ENCODE assay signal across 18 cellular contexts in the genomic region with DNA sequence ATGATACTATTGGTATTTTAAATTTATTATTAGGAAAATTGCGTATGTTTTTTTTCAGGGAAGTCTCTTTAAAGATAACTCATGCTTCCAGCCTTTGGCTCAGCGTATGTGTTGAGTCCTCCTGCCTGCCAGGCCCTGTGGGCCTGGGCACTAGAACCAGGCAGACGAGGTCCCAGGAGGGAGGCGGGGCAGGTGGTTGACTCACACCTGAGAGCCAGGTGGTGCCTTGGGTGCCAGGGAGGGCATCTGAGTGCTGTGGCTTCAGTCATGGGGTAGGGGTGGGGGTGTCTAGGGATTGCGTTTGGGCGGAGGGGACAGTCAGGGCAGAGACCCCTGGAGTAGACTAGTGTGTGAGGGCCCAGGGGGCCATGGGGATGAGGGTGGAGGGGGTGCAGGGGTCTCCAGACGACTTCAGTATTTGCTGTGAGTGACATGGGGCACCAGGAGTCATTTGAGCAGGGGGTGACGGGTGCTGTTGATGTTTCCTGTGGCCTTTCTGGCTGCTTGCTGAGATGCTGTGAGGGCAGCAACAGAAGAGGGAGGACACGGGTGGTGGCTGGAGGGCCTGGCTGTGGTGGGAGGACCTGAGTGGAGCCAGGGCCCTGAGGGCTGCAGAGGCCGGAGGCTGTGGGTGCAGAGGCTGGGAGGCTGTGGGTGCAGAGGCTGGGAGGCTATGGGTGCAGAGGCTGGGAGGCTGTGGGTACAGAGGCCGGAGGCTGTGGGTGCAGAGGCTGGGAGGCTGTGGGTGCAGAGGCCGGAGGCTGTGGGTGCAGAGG. TPM values are rescaled to one million over a fixed set of nuclear protein-coding genes. Genes with fewer than 3 reads are reported as not detected.
DNase-seq lines count a peak whose midpoint lies in the region; ATAC-seq, FAIRE-seq and TF ChIP-seq lines count a peak whose summit lies in the region.
"Had no signal": no experiment of that assay in that cellular context is flagged by ENCODE, and none has a peak within 500 bp of the region (broad histone marks: within the 10 kb centered on the region; RNA-seq: fewer than 3 reads in every experiment).

No MANE protein-coding gene starts in this region.

- H3K36me3 ChIP-seq in HepG2 (replicated peaks in 1 of 2; ENCODE audit: control insufficient read depth in 1 of 2, insufficient read depth in 2 of 2, low read length in 2 of 2) (peaks cover 42 to 68% of the 10 kb centered on the region in 2 experiments), right lobe of liver (peaks cover 0 to 37% (median 4%) of the 10 kb centered on the region in 4 donors), aorta (ENCODE audit: control insufficient read depth in 1 of 2, insufficient read depth in 2 of 2, low read length in 1 of 2) (peaks cover 4 to 13% of the 10 kb centered on the region in 2 donors)

- intact Hi-C loops in HepG2 (cut with micrococcal nuclease; ENCODE audit: unreplicated experiment) (no loop called here), right lobe of liver (cut with DNase I) (no loop called here), aorta (cut with DNase I) (no loop called here)

- no TSS peak for BruUV-seq in HepG2 (replicated peaks; lab: Mats Ljungman, UMichigan)

- no peak for TF ChIP-seq RAD21 in HepG2 (CRISPR knock-in tag; IDR thresholded peaks at IDR 0.05)

- ATAC-seq in HepG2 (no peak), right lobe of liver (no peak), aorta (ENCODE audit: low FRiP score) (no peak)
- ATAC-seq: HCT116 had no signal

- no peaks in the 10 kb centered on the region for H3K4me1 ChIP-seq in HepG2 (ENCODE audit: insufficient read depth, low read length)
- peaks cover 0 to 3% (median 0%) of the 10 kb centered on the region in 4 donors for H3K4me1 ChIP-seq in right lobe of liver
- no peaks in the 10 kb centered on the region for H3K4me1 ChIP-seq in aorta (ENCODE audit: control insufficient read depth in 1 of 2, insufficient read depth in 2 of 2, low read length in 2 of 2)

- H3K27me3 ChIP-seq in HepG2 (ENCODE audit: control insufficient read depth in 1 of 2, insufficient read depth in 2 of 2, low read length in 2 of 2) (no peaks in the 10 kb centered on the region), right lobe of liver (no peaks in the 10 kb centered on the region), aorta (ENCODE audit: control insufficient read depth in 1 of 2, insufficient read depth in 2 of 2, low read length in 1 of 2) (no peaks in the 10 kb centered on the region)

- no peak overlapping the region for H3K4me2 ChIP-seq in HepG2 (ENCODE audit: low read depth, low read length)

- no peak for FAIRE-seq in HepG2 (lab: Jason Lieb, UNC)
- FAIRE-seq: D721Med, G401.6 had no signal

- no peak overlapping the region for H3K9ac ChIP-seq in HepG2 (ENCODE audit: insufficient read depth, low read depth, low read length)
- H3K9ac ChIP-seq: GM23248 had no signal

- TF ChIP-seq EP300 in HepG2 (IDR thresholded peaks at IDR 0.05; ENCODE audit: low read depth in 2 of 2, low read length in 2 of 2), result no peak
- no peak for TF ChIP-seq EP300 in HepG2 (CRISPR knock-in tag; IDR thresholded peaks at IDR 0.05; ENCODE audit: borderline replicate concordance)

- no peak overlapping the region for H3K27ac ChIP-seq in HepG2 (ENCODE audit: extremely low read length, insufficient read depth, low read length)
- H3K27ac ChIP-seq in right lobe of liver, result no peak overlapping the region
- no peak overlapping the region for H3K27ac ChIP-seq in aorta (ENCODE audit: low read depth in 1 of 2, low read length in 2 of 2)
- H3K27ac ChIP-seq: GM23248, HL-60 had no signal

- H3K9me3 ChIP-seq in HepG2 (ENCODE audit: low read length) (no peaks in the 10 kb centered on the region), right lobe of liver (no peaks in the 10 kb centered on the region), aorta (ENCODE audit: control insufficient read depth, low read length) (no peaks in the 10 kb centered on the region)

- peak; percentile 54 for DNase-seq in NCI-H345 (lab: John Stamatoyannopoulos, UW)
- no peak for DNase-seq in NCI-H345 treated with DMSO at 0.1 percent for 48 hours (lab: John Stamatoyannopoulos, UW; ENCODE audit: unreplicated experiment)
- DNase-seq in HepG2 (ENCODE audit: low spot score), result no peak
- no peak for DNase-seq in right lobe of liver
- peak; percentile 56 for DNase-seq in epithelial cell of esophagus (ENCODE audit: low read depth)
- no peak for DNase-seq in dedifferentiated amniotic fluid mesenchymal stem cell (ENCODE audit: extremely low spot score)
- no peak for DNase-seq in NCI-H1930 (lab: John Stamatoyannopoulos, UW)
- DNase-seq in aorta, result no peak
- DNase-seq: CD4-positive, alpha-beta memory T cell; DND-41; GM23248; NCI-H2171; NCI-H510A; NCI-H774 had no signal

- in situ Hi-C loops in HepG2 (cut with HindIII; ENCODE audit: extremely low pct_ligation_motif_present, low pct_unique_long_range_greater_than_20kb), result no loop called here

- no peak for TF ChIP-seq POLR2A in HepG2 (IDR thresholded peaks at IDR 0.05; ENCODE audit: insufficient read depth in 1 of 2, low read depth in 2 of 2, low read length in 2 of 2)
- no peak for TF ChIP-seq POLR2A in right lobe of liver (IDR thresholded peaks at IDR 0.05)

- TF ChIP-seq CTCF in HepG2 (CRISPR knock-in tag; IDR thresholded peaks at IDR 0.05) (no peak), right lobe of liver (IDR thresholded peaks at IDR 0.05) (no peak), epithelial cell of esophagus (IDR thresholded peaks at IDR 0.05; ENCODE audit: insufficient read depth, low read depth, low read length, missing control alignments) (no peak)

- CTCF ChIA-PET in HepG2 (lab: Yijun Ruan, JAX; ENCODE audit: low intra/inter-chr PET ratio, low total read pairs), result no interaction called here

- no peak overlapping the region for H2AFZ ChIP-seq in HepG2 (ENCODE audit: low read length)
- H2AFZ ChIP-seq: GM23248 had no signal

- 96% methylated on average over 12 of the region's 12 CpGs for WGBS in HepG2 (ENCODE audit: low lambda C conversion rate)
- 89% methylated on average over 7 of the region's 12 CpGs for WGBS in right lobe of liver (ENCODE audit: insufficient coverage, low coverage, low lambda C conversion rate, missing lambda C conversion rate)
- 92% methylated on average over 10 to 12 of the region's 12 CpGs for WGBS in aorta, 2 donors

- H4K20me1 ChIP-seq in HepG2 (ENCODE audit: insufficient read depth, low read length), result no peaks in the 10 kb centered on the region

- H3K4me3 ChIP-seq in HepG2 (replicated peaks in 1 of 3; ENCODE audit: insufficient read depth in 1 of 3, low read depth in 2 of 3, low read length in 3 of 3) (no peak overlapping the region), right lobe of liver (no peak overlapping the region), epithelial cell of esophagus (ENCODE audit: low read length) (no peak overlapping the region), aorta (ENCODE audit: low read length in 2 of 2) (no peak overlapping the region)
- H3K4me3 ChIP-seq: GM23248 had no signal

- no peaks in the 10 kb centered on the region for H3K79me2 ChIP-seq in HepG2 (ENCODE audit: insufficient read depth, low read length)

- POLR2A ChIA-PET in HepG2 (lab: Yijun Ruan, JAX), result no interaction called here

RNA-seq across cellular contexts. Expression of gene ADRM1, which starts 14.8 kb away (rescaled TPM):
- total RNA-seq in HepG2 (2016; rRNA removed; fragmentation: Illumina TruSeq; extraction: Trizol) (143 and 154 TPM in 2 replicates), right lobe of liver (100 to 1,000 TPM in 2 of 6 experiments, 10 to 100 TPM in 4; 49.5 to 139 (median 55.7) TPM), aorta (10 to 100 TPM; 56.1 to 61.8 TPM)
- total RNA-seq in HepG2 (2016; cell fraction: cytosol; rRNA removed; fragmentation: Illumina TruSeq; extraction: Trizol; ENCODE audit: low read depth), result 51.6 and 53.2 TPM in 2 replicates
- total RNA-seq in HepG2 (2016; cell fraction: insoluble cytoplasmic fraction; rRNA removed; fragmentation: Illumina TruSeq; extraction: Trizol), result 149 and 159 TPM in 2 replicates
- total RNA-seq in HepG2 (2016; cell fraction: membrane; rRNA removed; fragmentation: Illumina TruSeq; extraction: Trizol), result 59.3 and 62.8 TPM in 2 replicates
- 76.2 and 86.5 TPM in 2 replicates for total RNA-seq in HepG2 (2016; cell fraction: nucleus; rRNA removed; fragmentation: Illumina TruSeq; extraction: Trizol)
- polyA plus RNA-seq in HepG2 (2011; rRNA removed) (92.9 and 106 TPM in 2 replicates), aorta (10 to 100 TPM; 41.4 to 80.9 TPM)
- 90.4 and 144 TPM in 2 replicates for polyA plus RNA-seq in HepG2 (2011; cell fraction: cytosol; rRNA removed)
- 158 and 185 TPM in 2 replicates for polyA plus RNA-seq in HepG2 (2011; cell fraction: nucleus; rRNA removed)
- 62.1 and 86.3 TPM in 2 replicates for polyA plus RNA-seq in HepG2 (2012)
- 50.3 and 52.6 TPM in 2 replicates for polyA plus RNA-seq in HepG2 (2016; cell fraction: cytosol; fragmentation: Illumina TruSeq; extraction: Trizol; ENCODE audit: low read depth)
- polyA plus RNA-seq in HepG2 (2016; cell fraction: insoluble cytoplasmic fraction; fragmentation: Illumina TruSeq; extraction: Trizol; ENCODE audit: low read depth), result 185 and 189 TPM in 2 replicates
- polyA plus RNA-seq in HepG2 (2016; cell fraction: membrane; fragmentation: Illumina TruSeq; extraction: Trizol; ENCODE audit: low read depth), result 54.2 and 55.6 TPM in 2 replicates
- 165 and 171 TPM in 2 replicates for polyA plus RNA-seq in HepG2 (2016; cell fraction: nucleus; fragmentation: Illumina TruSeq; extraction: Trizol; ENCODE audit: insufficient read depth, low read depth)
- 92.6 and 107 TPM in 2 replicates for polyA minus RNA-seq in HepG2 (2011; rRNA and poly(A)+ RNA removed; ENCODE audit: low replicate concordance)
- 50.7 and 55.0 TPM in 2 replicates for polyA minus RNA-seq in HepG2 (2011; cell fraction: cytosol; rRNA and poly(A)+ RNA removed)
- 47.2 and 49.4 TPM in 2 replicates for polyA minus RNA-seq in HepG2 (2011; cell fraction: nucleus; rRNA and poly(A)+ RNA removed)

RNA-seq across cellular contexts. Expression of gene OSBPL2, which starts 49.6 kb away (rescaled TPM):
- total RNA-seq in HepG2 (2016; rRNA removed; fragmentation: Illumina TruSeq; extraction: Trizol) (37.4 and 41.5 TPM in 2 replicates), right lobe of liver (10 to 100 TPM; 15.6 to 27.8 (median 21.2) TPM), aorta (10 to 100 TPM; 58.0 to 71.3 TPM)
- 19.3 and 19.7 TPM in 2 replicates for total RNA-seq in HepG2 (2016; cell fraction: cytosol; rRNA removed; fragmentation: Illumina TruSeq; extraction: Trizol; ENCODE audit: low read depth)
- total RNA-seq in HepG2 (2016; cell fraction: insoluble cytoplasmic fraction; rRNA removed; fragmentation: Illumina TruSeq; extraction: Trizol), result 37.3 and 39.8 TPM in 2 replicates
- total RNA-seq in HepG2 (2016; cell fraction: membrane; rRNA removed; fragmentation: Illumina TruSeq; extraction: Trizol), result 18.5 and 19.9 TPM in 2 replicates
- 31.6 and 31.7 TPM in 2 replicates for total RNA-seq in HepG2 (2016; cell fraction: nucleus; rRNA removed; fragmentation: Illumina TruSeq; extraction: Trizol)
- polyA plus RNA-seq in HepG2 (2011; rRNA removed) (18.5 and 20.5 TPM in 2 replicates), aorta (10 to 100 TPM; 16.2 to 27.8 TPM)
- 11.8 and 12.2 TPM in 2 replicates for polyA plus RNA-seq in HepG2 (2011; cell fraction: cytosol; rRNA removed)
- polyA plus RNA-seq in HepG2 (2011; cell fraction: nucleus; rRNA removed), result 64.3 and 72.2 TPM in 2 replicates
- 29.8 and 30.8 TPM in 2 replicates for polyA plus RNA-seq in HepG2 (2012)
- polyA plus RNA-seq in HepG2 (2016; cell fraction: cytosol; fragmentation: Illumina TruSeq; extraction: Trizol; ENCODE audit: low read depth), result 3.5 and 4.8 TPM in 2 replicates
- 31.7 and 35.2 TPM in 2 replicates for polyA plus RNA-seq in HepG2 (2016; cell fraction: insoluble cytoplasmic fraction; fragmentation: Illumina TruSeq; extraction: Trizol; ENCODE audit: low read depth)
- polyA plus RNA-seq in HepG2 (2016; cell fraction: membrane; fragmentation: Illumina TruSeq; extraction: Trizol; ENCODE audit: low read depth), result 9.5 and 9.7 TPM in 2 replicates
- 69.1 and 71.6 TPM in 2 replicates for polyA plus RNA-seq in HepG2 (2016; cell fraction: nucleus; fragmentation: Illumina TruSeq; extraction: Trizol; ENCODE audit: insufficient read depth, low read depth)
- polyA minus RNA-seq in HepG2 (2011; rRNA and poly(A)+ RNA removed; ENCODE audit: low replicate concordance), result 28.3 and 39.1 TPM in 2 replicates
- 11.3 and 14.2 TPM in 2 replicates for polyA minus RNA-seq in HepG2 (2011; cell fraction: cytosol; rRNA and poly(A)+ RNA removed)
- 62.2 and 69.3 TPM in 2 replicates for polyA minus RNA-seq in HepG2 (2011; cell fraction: nucleus; rRNA and poly(A)+ RNA removed)

Comparison
In these comparisons a context has a peak if more than half of its experiments do, and no peak if none do; other contexts are left out.
1. DNase-seq: peak in NCI-H345 (single experiment) and epithelial cell of esophagus (single experiment); none in NCI-H345 treated with DMSO at 0.1 percent for 48 hours (single experiment), HepG2 (single experiment), right lobe of liver (0 of 3), dedifferentiated amniotic fluid mesenchymal stem cell (single experiment), NCI-H1930 (0 of 2) and aorta (0 of 2).